Comparison of ENCODE assay signal across 1 cellular context in genomic region chr14:105490572-105491365, GRCh38.
TF ChIP-seq lines count a peak whose summit lies in the region.

TEDC1 (plus strand) TSS chr14:105491246; CDS start chr14:105491376, 130 bp downstream.

TF ChIP-seq in GM12878, 131 proteins besides CTCF, POLR2A, EP300 and RAD21 (continued from another document):
- peak; percentile 88 for TF ChIP-seq ZBTB11 (CRISPR knock-in tag; IDR thresholded peaks at IDR 0.05)
- no peak for TF ChIP-seq EED (IDR thresholded peaks at IDR 0.05; ENCODE audit: low read depth)
- TF ChIP-seq ZSCAN29 (IDR thresholded peaks at IDR 0.05) = peak; percentile 95
- no peak for TF ChIP-seq ATF2 (IDR thresholded peaks at IDR 0.05; ENCODE audit: low read length)
- no peak for TF ChIP-seq SIX5 (IDR thresholded peaks at IDR 0.05; ENCODE audit: low read depth, low read length, severe bottlenecking)
- TF ChIP-seq TARDBP (IDR thresholded peaks at IDR 0.05; ENCODE audit: borderline replicate concordance) = 0 out of 2 replicates have a peak, but pooled peaks have one; percentile 58
- no peak for TF ChIP-seq WRNIP1 (IDR thresholded peaks at IDR 0.05; ENCODE audit: borderline replicate concordance, low read depth, low read length)
- TF ChIP-seq SMARCA5 (IDR thresholded peaks at IDR 0.05) = peak; percentile 97
- 0 out of 2 replicates have a peak, but pooled peaks have one; percentile 49 for TF ChIP-seq ZNF592 (IDR thresholded peaks at IDR 0.05)
- no peak for TF ChIP-seq MEF2A (IDR thresholded peaks at IDR 0.05; ENCODE audit: insufficient read depth, low read depth, low read length)
- no peak for TF ChIP-seq ZNF274 (IDR thresholded peaks at IDR 0.05; ENCODE audit: insufficient read depth, insufficient read length)
- no peak for TF ChIP-seq NFIC (IDR thresholded peaks at IDR 0.05; ENCODE audit: low read depth, low read length)
- peak; percentile 77 for TF ChIP-seq NR2F1 (conservative IDR thresholded peaks at IDR 0.05)
- TF ChIP-seq RBBP5 (conservative IDR thresholded peaks at IDR 0.05) = no peak
- TF ChIP-seq BACH1 (IDR thresholded peaks at IDR 0.05; ENCODE audit: borderline replicate concordance) = peak; percentile 96
- TF ChIP-seq RFX5 (IDR thresholded peaks at IDR 0.05; ENCODE audit: low read depth, low read length) = peak; percentile 77; the same call in 1 of the 2 replicates
- no peak for TF ChIP-seq REST (IDR thresholded peaks at IDR 0.05; ENCODE audit: low read depth, low read length)
- peak; percentile 84 for TF ChIP-seq SKIL (IDR thresholded peaks at IDR 0.05; ENCODE audit: low read depth, poor library complexity, severe bottlenecking)
- no peak for TF ChIP-seq ASH2L (IDR thresholded peaks at IDR 0.05; ENCODE audit: borderline replicate concordance, low read depth)
- TF ChIP-seq CEBPZ (IDR thresholded peaks at IDR 0.05; ENCODE audit: low read depth, low read length) = no peak; the same call in 1 of the 2 replicates
- peak; percentile 96 for TF ChIP-seq IRF3 (IDR thresholded peaks at IDR 0.05)
- no peak for TF ChIP-seq ATF3 (IDR thresholded peaks at IDR 0.05; ENCODE audit: borderline replicate concordance, extremely low read depth, low read depth, low read length)
- TF ChIP-seq SMAD1 (IDR thresholded peaks at IDR 0.05; ENCODE audit: low read depth, partially characterized antibody) = no peak
- TF ChIP-seq NRF1 (conservative IDR thresholded peaks at IDR 0.05; ENCODE audit: low read depth, low read length) = peak; percentile 64
- peak; percentile 95 for TF ChIP-seq E4F1 (IDR thresholded peaks at IDR 0.05; ENCODE audit: borderline replicate concordance, partially characterized antibody)
- no peak; the same call in 1 of the 2 replicates for TF ChIP-seq TBL1XR1 (IDR thresholded peaks at IDR 0.05; ENCODE audit: low read depth, low read length)
- no peak for TF ChIP-seq BRCA1 (IDR thresholded peaks at IDR 0.05; ENCODE audit: low read depth, low read length)
- TF ChIP-seq LARP7 (IDR thresholded peaks at IDR 0.05) = peak; percentile 99
- TF ChIP-seq YBX1 (IDR thresholded peaks at IDR 0.05) = no peak
- TF ChIP-seq ZBED1 (IDR thresholded peaks at IDR 0.05; ENCODE audit: borderline replicate concordance) = peak; percentile 98
- TF ChIP-seq FOS (IDR thresholded peaks at IDR 0.05; ENCODE audit: borderline replicate concordance, extremely low read depth, insufficient read length) = peak; percentile 78
- TF ChIP-seq SMC3 (IDR thresholded peaks at IDR 0.05; ENCODE audit: borderline replicate concordance, low read length) = peak; percentile 55
- TF ChIP-seq BCL11A (IDR thresholded peaks at IDR 0.05; ENCODE audit: low read depth, low read length) = 0 out of 2 replicates have a peak, but pooled peaks have one; percentile 6
- peak; percentile 92 for TF ChIP-seq FOXK2 (IDR thresholded peaks at IDR 0.05)
TF ChIP-seq in GM12878: peak in this region for 65.
